25 cellular contexts compared by ENCODE assay signal in genomic region chr22:47022075-47022473, GRCh38.
DNase-seq lines count a peak whose midpoint lies in the region; ATAC-seq and TF ChIP-seq lines count a peak whose summit lies in the region.
"Had no signal": no experiment of that assay in that cellular context is flagged by ENCODE, and none has a peak within 500 bp of the region (broad histone marks: within the 10 kb centered on the region; RNA-seq: fewer than 3 reads in every experiment).

No MANE protein-coding gene starts in this region.

- H3K9me3 ChIP-seq in OCI-LY7 (ENCODE audit: low read length): peaks cover 28% of the 10 kb centered on the region
- H3K9me3 ChIP-seq: upper lobe of left lung had no signal

- POLR2A ChIA-PET in activated CD8-positive, alpha-beta T cell treated with anti-CD3 and anti-CD28 coated beads for 36 hours (lab: Charles Lee): interaction anchor here (0.9 kb wide), 1 partner anchor 25 kb away, joined by 3 read pairs; no protein-coding TSS in a partner anchor
- POLR2A ChIA-PET in activated CD8-positive, alpha-beta T cell treated with anti-CD3 and anti-CD28 coated beads, Interleukin-2, amount 10 ng/mL, durations not matched to agents 7 days and 5 days (lab: Charles Lee): no interaction called here
- POLR2A ChIA-PET in OCI-LY7 (lab: Charles Lee): no interaction called here

- peak overlapping the region; percentile 16 for H3K27ac Mint-ChIP-seq in activated CD8-positive, alpha-beta T cell treated with anti-CD3 and anti-CD28 coated beads for 36 hours
- no peak overlapping the region for H3K27ac Mint-ChIP-seq in activated CD8-positive, alpha-beta T cell treated with anti-CD3 and anti-CD28 coated beads, Interleukin-2, amount 10 ng/mL, durations not matched to agents 7 days and 5 days
- peak overlapping the region; percentile 47 for H3K27ac Mint-ChIP-seq in stimulated activated effector memory CD8-positive, alpha-beta T cell treated with anti-CD3 and anti-CD28 coated beads, Interleukin-12 subunit alpha, Interleukin-12 subunit beta, amount 100 ng/mL, for 72 hours
- H3K27ac Mint-ChIP-seq: mesothelial cell of epicardium, nephron, progenitor cell of endocrine pancreas had no signal

- no peak for TF ChIP-seq CTCF in activated CD8-positive, alpha-beta T cell treated with anti-CD3 and anti-CD28 coated beads for 36 hours (IDR thresholded peaks at IDR 0.05)
- no peak for TF ChIP-seq CTCF in OCI-LY7 (conservative IDR thresholded peaks at IDR 0.05; ENCODE audit: low read length)

- no peak overlapping the region for H3K27ac ChIP-seq in OCI-LY7 (ENCODE audit: low read depth, low read length, poor library complexity, severe bottlenecking)
- H3K27ac ChIP-seq: BLaER1, HL-60, upper lobe of left lung had no signal

- H3K4me1 Mint-ChIP-seq in activated CD8-positive, alpha-beta T cell treated with anti-CD3 and anti-CD28 coated beads for 36 hours (ENCODE audit: low read depth): peaks cover 5% of the 10 kb centered on the region
- H3K4me1 Mint-ChIP-seq in activated CD8-positive, alpha-beta T cell treated with anti-CD3 and anti-CD28 coated beads, Interleukin-2, amount 10 ng/mL, durations not matched to agents 7 days and 5 days (ENCODE audit: low read depth): no peaks in the 10 kb centered on the region
- H3K4me1 Mint-ChIP-seq in stimulated activated effector memory CD8-positive, alpha-beta T cell treated with anti-CD3 and anti-CD28 coated beads, Interleukin-12 subunit alpha, Interleukin-12 subunit beta, amount 100 ng/mL, for 72 hours: peaks cover 60% of the 10 kb centered on the region
- H3K4me1 Mint-ChIP-seq: mesothelial cell of epicardium, nephron had no signal

- ATAC-seq in activated CD8-positive, alpha-beta T cell treated with anti-CD3 and anti-CD28 coated beads for 36 hours: no peak
- no peak for ATAC-seq in activated CD8-positive, alpha-beta T cell treated with anti-CD3 and anti-CD28 coated beads, Interleukin-2, amount 10 ng/mL, durations not matched to agents 7 days and 5 days
- no peak for ATAC-seq in stimulated activated effector memory CD8-positive, alpha-beta T cell treated with anti-CD3 and anti-CD28 coated beads, Interleukin-12 subunit alpha, Interleukin-12 subunit beta, amount 100 ng/mL, for 72 hours
- ATAC-seq: HCT116 had no signal

- H3K4me1 ChIP-seq in OCI-LY7 (ENCODE audit: insufficient read depth, low read length, poor library complexity, severe bottlenecking): no peaks in the 10 kb centered on the region
- H3K4me1 ChIP-seq: BLaER1, upper lobe of left lung had no signal

- BruUV-seq in OCI-LY7 (replicated peaks; lab: Mats Ljungman, UMichigan): no TSS peak

- no peak overlapping the region for H3K4me3 Mint-ChIP-seq in activated CD8-positive, alpha-beta T cell treated with anti-CD3 and anti-CD28 coated beads for 36 hours
- H3K4me3 Mint-ChIP-seq in activated CD8-positive, alpha-beta T cell treated with anti-CD3 and anti-CD28 coated beads, Interleukin-2, amount 10 ng/mL, durations not matched to agents 7 days and 5 days: no peak overlapping the region
- no peak overlapping the region for H3K4me3 Mint-ChIP-seq in stimulated activated effector memory CD8-positive, alpha-beta T cell treated with anti-CD3 and anti-CD28 coated beads, Interleukin-12 subunit alpha, Interleukin-12 subunit beta, amount 100 ng/mL, for 72 hours
- H3K4me3 Mint-ChIP-seq: activated naive CD4-positive, alpha-beta T cell treated with anti-CD3 and anti-CD28 coated beads for 36 hours; central memory CD8-positive, alpha-beta T cell; mesothelial cell of epicardium; nephron; stimulated activated naive CD8-positive, alpha-beta T cell treated with anti-CD3 and anti-CD28 coated beads, Interleukin-15, amount 100 ng/mL, for 72 hours had no signal

- intact Hi-C loops in activated CD8-positive, alpha-beta T cell treated with anti-CD3 and anti-CD28 coated beads for 36 hours (cut with micrococcal nuclease): no loop called here
- intact Hi-C loops in OCI-LY7 (cut with micrococcal nuclease; ENCODE audit: unreplicated experiment): no loop called here

- peaks cover 15% of the 10 kb centered on the region for H3K36me3 Mint-ChIP-seq in activated CD8-positive, alpha-beta T cell treated with anti-CD3 and anti-CD28 coated beads for 36 hours (ENCODE audit: low read depth)
- peaks cover 31% of the 10 kb centered on the region for H3K36me3 Mint-ChIP-seq in activated CD8-positive, alpha-beta T cell treated with anti-CD3 and anti-CD28 coated beads, Interleukin-2, amount 10 ng/mL, durations not matched to agents 7 days and 5 days (ENCODE audit: low read depth)
- peaks cover 35% of the 10 kb centered on the region for H3K36me3 Mint-ChIP-seq in stimulated activated effector memory CD8-positive, alpha-beta T cell treated with anti-CD3 and anti-CD28 coated beads, Interleukin-12 subunit alpha, Interleukin-12 subunit beta, amount 100 ng/mL, for 72 hours

- H2AFZ ChIP-seq in OCI-LY7 (ENCODE audit: low read length): no peak overlapping the region

- no peaks in the 10 kb centered on the region for H3K27me3 Mint-ChIP-seq in activated CD8-positive, alpha-beta T cell treated with anti-CD3 and anti-CD28 coated beads for 36 hours
- no peaks in the 10 kb centered on the region for H3K27me3 Mint-ChIP-seq in activated CD8-positive, alpha-beta T cell treated with anti-CD3 and anti-CD28 coated beads, Interleukin-2, amount 10 ng/mL, durations not matched to agents 7 days and 5 days (ENCODE audit: low read depth)
- H3K27me3 Mint-ChIP-seq: central memory CD8-positive, alpha-beta T cell; IgD-negative memory B cell; progenitor cell of endocrine pancreas; stimulated activated naive CD8-positive, alpha-beta T cell treated with anti-CD3 and anti-CD28 coated beads, Interleukin-15, amount 100 ng/mL, for 72 hours had no signal

- no peaks in the 10 kb centered on the region for H3K79me2 ChIP-seq in OCI-LY7 (ENCODE audit: insufficient read depth, low read depth, low read length)

- in situ Hi-C loops in SK-MEL-5 (cut with HindIII; ENCODE audit: low pct_unique_long_range_greater_than_20kb, low sequenced_read_pairs): no loop called here

- H3K4me3 ChIP-seq in OCI-LY7 (ENCODE audit: low read depth, low read length, poor library complexity, severe bottlenecking): no peak overlapping the region
- H3K4me3 ChIP-seq: BLaER1, smooth muscle cell, upper lobe of left lung had no signal

- peaks cover 22% of the 10 kb centered on the region for H3K36me3 ChIP-seq in OCI-LY7 (ENCODE audit: insufficient read depth, low read length)

- CTCF ChIA-PET in activated CD8-positive, alpha-beta T cell treated with anti-CD3 and anti-CD28 coated beads for 36 hours (lab: Charles Lee): no interaction called here
- CTCF ChIA-PET in activated CD8-positive, alpha-beta T cell treated with anti-CD3 and anti-CD28 coated beads, Interleukin-2, amount 10 ng/mL, durations not matched to agents 7 days and 5 days (lab: Charles Lee): interaction anchor here (1.4 kb wide), 1 partner anchor 10 kb away, joined by 4 read pairs; no protein-coding TSS in a partner anchor
- CTCF ChIA-PET in OCI-LY7 (lab: Charles Lee; ENCODE audit: unreplicated experiment): no interaction called here

- H4K20me1 ChIP-seq in OCI-LY7 (ENCODE audit: insufficient read depth, low read length): no peaks in the 10 kb centered on the region

- peaks cover 7% of the 10 kb centered on the region for H3K9me3 Mint-ChIP-seq in activated CD8-positive, alpha-beta T cell treated with anti-CD3 and anti-CD28 coated beads for 36 hours
- no peaks in the 10 kb centered on the region for H3K9me3 Mint-ChIP-seq in activated CD8-positive, alpha-beta T cell treated with anti-CD3 and anti-CD28 coated beads, Interleukin-2, amount 10 ng/mL, durations not matched to agents 7 days and 5 days (ENCODE audit: insufficient read depth)
- H3K9me3 Mint-ChIP-seq in stimulated activated effector memory CD8-positive, alpha-beta T cell treated with anti-CD3 and anti-CD28 coated beads, Interleukin-12 subunit alpha, Interleukin-12 subunit beta, amount 100 ng/mL, for 72 hours: no peaks in the 10 kb centered on the region
- H3K9me3 Mint-ChIP-seq: activated naive CD4-positive, alpha-beta T cell treated with anti-CD3 and anti-CD28 coated beads for 36 hours; central memory CD8-positive, alpha-beta T cell; nephron had no signal

- no peak overlapping the region for H3K4me2 ChIP-seq in OCI-LY7 (ENCODE audit: low read length)
- H3K4me2 ChIP-seq: BLaER1, smooth muscle cell had no signal

- no peaks in the 10 kb centered on the region for H3K9me2 ChIP-seq in OCI-LY7 (ENCODE audit: insufficient read depth, low read length)

- no peak for DNase-seq in activated CD8-positive, alpha-beta T cell treated with anti-CD3 and anti-CD28 coated beads for 36 hours
- no peak for DNase-seq in activated CD8-positive, alpha-beta T cell treated with anti-CD3 and anti-CD28 coated beads, Interleukin-2, amount 10 ng/mL, durations not matched to agents 7 days and 5 days
- peak; percentile 21 for DNase-seq in SK-MEL-5 (ENCODE audit: low read depth, low spot score)
- DNase-seq in globus pallidus (ENCODE audit: low spot score): peak; percentile 15
- no peak for DNase-seq in stimulated activated effector memory CD8-positive, alpha-beta T cell treated with anti-CD3 and anti-CD28 coated beads, Interleukin-12 subunit alpha, Interleukin-12 subunit beta, amount 100 ng/mL, for 72 hours (ENCODE audit: low spot score in 2 of 2)
- no peak for DNase-seq in SW 1271 (lab: John Stamatoyannopoulos, UW)
- no peak for DNase-seq in NCI-H524 treated with DMSO at 0.1 percent for 48 hours (lab: John Stamatoyannopoulos, UW)
- no peak for DNase-seq in OCI-LY7 (ENCODE audit: low spot score)
- DNase-seq: activated CD4-positive, alpha-beta T cell treated with anti-CD3 and anti-CD28 coated beads for 1 hour; kidney glomerular epithelial cell; NCI-H1417; NCI-H524; stimulated activated CD4-positive, alpha-beta T cell treated with anti-CD3 and anti-CD28 coated beads, Interleukin-2, amount 100 ng/mL, for 48 hours; stimulated activated naive CD8-positive, alpha-beta T cell treated with anti-CD3 and anti-CD28 coated beads, Interleukin-15, amount 100 ng/mL, for 72 hours had no signal

Comparison
In these comparisons a context has a peak if more than half of its experiments do, and no peak if none do; other contexts are left out.
1. DNase-seq: peak in SK-MEL-5 (single experiment) and globus pallidus (single experiment); none in activated CD8-positive, alpha-beta T cell treated with anti-CD3 and anti-CD28 coated beads for 36 hours (single experiment), activated CD8-positive, alpha-beta T cell treated with anti-CD3 and anti-CD28 coated beads, Interleukin-2, amount 10 ng/mL, durations not matched to agents 7 days and 5 days (single experiment), stimulated activated effector memory CD8-positive, alpha-beta T cell treated with anti-CD3 and anti-CD28 coated beads, Interleukin-12 subunit alpha, Interleukin-12 subunit beta, amount 100 ng/mL, for 72 hours (0 of 2), SW 1271 (0 of 2), NCI-H524 treated with DMSO at 0.1 percent for 48 hours (single experiment) and OCI-LY7 (single experiment).